In genomic region chr9:129242191-129242953, GRCh38 we compare ENCODE assay signal across 15 cellular contexts.
DNase-seq lines count a peak whose midpoint lies in the region; ATAC-seq and TF ChIP-seq lines count a peak whose summit lies in the region.
"Had no signal": no experiment of that assay in that cellular context is flagged by ENCODE, and none has a peak within 500 bp of the region (broad histone marks: within the 10 kb centered on the region; RNA-seq: fewer than 3 reads in every experiment).

No MANE protein-coding gene starts in this region.

- H3K4me1 ChIP-seq in CD8-positive, alpha-beta T cell (ENCODE audit: insufficient read depth, low read length), result peaks cover 16% of the 10 kb centered on the region
- H3K4me1 ChIP-seq in right cardiac atrium (ENCODE audit: control insufficient read depth, insufficient read depth, low read length), result no peaks in the 10 kb centered on the region

- no peak for DNase-seq in CD8-positive, alpha-beta T cell
- DNase-seq in RPMI8226, result peak; percentile 60
- DNase-seq in right cardiac atrium, result peak; percentile 16 to 42 (median 41)
- no peak for DNase-seq in sciatic nerve (ENCODE audit: low spot score)
- no peak for DNase-seq in DMS114 treated with DMSO at 0.1 percent for 48 hours (lab: John Stamatoyannopoulos, UW; ENCODE audit: unreplicated experiment)
- DNase-seq in NCI-H226, result no peak
- DNase-seq: central memory CD4-positive, alpha-beta T cell; endodermal cell; naive B cell; NCI-H526 had no signal

- no peaks in the 10 kb centered on the region for H3K27me3 Mint-ChIP-seq in CD8-positive, alpha-beta T cell (ENCODE audit: low read depth)
- H3K27me3 Mint-ChIP-seq: activated naive CD4-positive, alpha-beta T cell treated with anti-CD3 and anti-CD28 coated beads, Interleukin-2, amount 50 U/mL, for 24 hours had no signal

- H3K36me3 Mint-ChIP-seq in CD8-positive, alpha-beta T cell, result peaks cover 10% of the 10 kb centered on the region
- H3K36me3 Mint-ChIP-seq: activated naive CD4-positive, alpha-beta T cell treated with anti-CD3 and anti-CD28 coated beads, Interleukin-2, amount 50 U/mL, for 24 hours; naive B cell had no signal

- no peaks in the 10 kb centered on the region for H3K9me3 Mint-ChIP-seq in CD8-positive, alpha-beta T cell
- H3K9me3 Mint-ChIP-seq: activated naive CD4-positive, alpha-beta T cell treated with anti-CD3 and anti-CD28 coated beads, Interleukin-2, amount 50 U/mL, for 24 hours; endodermal cell; HFFc6; naive B cell had no signal

- H3K27ac ChIP-seq in CD8-positive, alpha-beta T cell (ENCODE audit: low read depth, low read length), result no peak overlapping the region
- no peak overlapping the region for H3K27ac ChIP-seq in right cardiac atrium (ENCODE audit: low read length)

- peaks cover 35% of the 10 kb centered on the region for H3K4me1 Mint-ChIP-seq in CD8-positive, alpha-beta T cell (ENCODE audit: low read depth)

- TF ChIP-seq CTCF in CD8-positive, alpha-beta T cell (IDR thresholded peaks at IDR 0.05), result no peak

- intact Hi-C loops in CD8-positive, alpha-beta T cell (cut with DNase I, micrococcal nuclease), result no loop called here
- intact Hi-C loops in right cardiac atrium (cut with DNase I) (no loop called here), sciatic nerve (cut with DNase I) (no loop called here)

- POLR2A ChIA-PET in CD8-positive, alpha-beta T cell (lab: Charles Lee), result interaction anchor here (1.2 kb wide), 1 partner anchor 9 kb away, joined by 3 read pairs; no protein-coding TSS in a partner anchor

- no peaks in the 10 kb centered on the region for H3K36me3 ChIP-seq in CD8-positive, alpha-beta T cell (ENCODE audit: insufficient read depth, low read length)

- no peak overlapping the region for H3K4me3 Mint-ChIP-seq in CD8-positive, alpha-beta T cell
- H3K4me3 Mint-ChIP-seq: activated naive CD4-positive, alpha-beta T cell treated with anti-CD3 and anti-CD28 coated beads, Interleukin-2, amount 50 U/mL, for 24 hours; endodermal cell; naive B cell had no signal

- H3K9me3 ChIP-seq in CD8-positive, alpha-beta T cell (ENCODE audit: low read length), result no peaks in the 10 kb centered on the region
- no peaks in the 10 kb centered on the region for H3K9me3 ChIP-seq in right cardiac atrium (ENCODE audit: control insufficient read depth, low read length)

- WGBS in right cardiac atrium, result 84% methylated on average over 15 of the region's 15 CpGs

- no peaks in the 10 kb centered on the region for H3K27me3 ChIP-seq in CD8-positive, alpha-beta T cell (ENCODE audit: insufficient read depth, low read length)
- H3K27me3 ChIP-seq in right cardiac atrium (ENCODE audit: control insufficient read depth, insufficient read depth), result no peaks in the 10 kb centered on the region

- peak overlapping the region; percentile 62 for H3K27ac Mint-ChIP-seq in CD8-positive, alpha-beta T cell
- H3K27ac Mint-ChIP-seq: activated naive CD4-positive, alpha-beta T cell treated with anti-CD3 and anti-CD28 coated beads, Interleukin-2, amount 50 U/mL, for 24 hours; endodermal cell; naive B cell had no signal

- CTCF ChIA-PET in CD8-positive, alpha-beta T cell (lab: Charles Lee), result no interaction called here

- ATAC-seq in CD8-positive, alpha-beta T cell, result no peak
- peak in 1 of 2 donors; percentile 21 for ATAC-seq in right cardiac atrium
- ATAC-seq in sciatic nerve, result peak; percentile 6
- ATAC-seq in HG02938 (IDR thresholded peaks at IDR 0.05; ENCODE audit: unreplicated experiment), result no peak
- no peak for ATAC-seq in HG03469 (IDR thresholded peaks at IDR 0.05; ENCODE audit: unreplicated experiment)
- ATAC-seq: left lobe of liver had no signal

- H3K4me3 ChIP-seq in CD8-positive, alpha-beta T cell (ENCODE audit: low read depth, low read length), result no peak overlapping the region
- H3K4me3 ChIP-seq in right cardiac atrium (ENCODE audit: low read length), result no peak overlapping the region

Comparison
In these comparisons a context has a peak if more than half of its experiments do, and no peak if none do; other contexts are left out.
1. DNase-seq: peak in RPMI8226 (single experiment) and right cardiac atrium (3 of 3); none in CD8-positive, alpha-beta T cell (0 of 7), sciatic nerve (single experiment), DMS114 treated with DMSO at 0.1 percent for 48 hours (single experiment) and NCI-H226 (single experiment).